11 cellular contexts compared by ENCODE assay signal in genomic region chr11:117273550-117274289, GRCh38. TPM values are rescaled to one million over a fixed set of nuclear protein-coding genes. Genes with fewer than 3 reads are reported as not detected.
DNase-seq lines count a peak whose midpoint lies in the region; ATAC-seq and TF ChIP-seq lines count a peak whose summit lies in the region.
"Had no signal": no experiment of that assay in that cellular context is flagged by ENCODE, and none has a peak within 500 bp of the region (broad histone marks: within the 10 kb centered on the region; RNA-seq: fewer than 3 reads in every experiment).

No MANE protein-coding gene starts in this region.

- H3K4me3 ChIP-seq in fibroblast of lung (replicated peaks in 1 of 4; ENCODE audit: control extremely low read depth in 1 of 4, insufficient read depth in 1 of 4, low read depth in 3 of 4, low read length in 4 of 4), result peak overlapping the region in 1 of 4 experiments; percentile 34
- H3K4me3 ChIP-seq in dorsolateral prefrontal cortex, result no peak overlapping the region
- H3K4me3 ChIP-seq: A549, skin epidermis had no signal

- H3K27me3 ChIP-seq in fibroblast of lung (ENCODE audit: control insufficient read depth, insufficient read depth, low read length), result no peaks in the 10 kb centered on the region
- no peaks in the 10 kb centered on the region for H3K27me3 ChIP-seq in dorsolateral prefrontal cortex

- no peak overlapping the region for H2AFZ ChIP-seq in fibroblast of lung (ENCODE audit: low read length)

- DNase-seq in NCI-H82 (lab: John Stamatoyannopoulos, UW) (peak; percentile 15), NCI-H82 treated with DMSO at 0.1 percent for 48 hours (lab: John Stamatoyannopoulos, UW; ENCODE audit: unreplicated experiment) (no peak), SIG-M5 (lab: John Stamatoyannopoulos, UW) (peak; percentile 3), fibroblast of lung (ENCODE audit: low read depth in 2 of 2) (peak; percentile 85 to 89), stromal cell of bone marrow (ENCODE audit: low read depth) (peak; percentile 66), dorsolateral prefrontal cortex (no peak)

- no peaks in the 10 kb centered on the region for H3K4me1 ChIP-seq in fibroblast of lung (ENCODE audit: control insufficient read depth, extremely low read depth, insufficient read depth, low read length)
- H3K4me1 ChIP-seq: A549 had no signal

- H3K27ac ChIP-seq in fibroblast of lung (ENCODE audit: insufficient read depth, low read length) (peak overlapping the region; percentile 63), dorsolateral prefrontal cortex (no peak overlapping the region)
- H3K27ac ChIP-seq: A549, skin epidermis had no signal

- no peaks in the 10 kb centered on the region for H3K9me3 ChIP-seq in fibroblast of lung (ENCODE audit: control insufficient read depth, insufficient read depth, low read depth, low read length)

- H4K20me1 ChIP-seq in fibroblast of lung (ENCODE audit: control insufficient read depth, extremely low read depth, insufficient read depth, low read length), result no peaks in the 10 kb centered on the region

- H3K36me3 ChIP-seq in fibroblast of lung (ENCODE audit: control insufficient read depth, insufficient read depth, low read length), result no peaks in the 10 kb centered on the region

- no peak overlapping the region for H3K4me2 ChIP-seq in fibroblast of lung (ENCODE audit: extremely low read depth, insufficient read depth, low read length)
- H3K4me2 ChIP-seq: A549 had no signal

- H3K79me2 ChIP-seq in fibroblast of lung (ENCODE audit: control insufficient read depth, insufficient read depth, low read length), result no peaks in the 10 kb centered on the region

- TF ChIP-seq CTCF in fibroblast of lung (conservative IDR thresholded peaks at IDR 0.05 in 1 of 2, IDR thresholded peaks at IDR 0.05 in 1 of 2; ENCODE audit: low read depth in 1 of 2, low read length in 2 of 2) (no peak), dorsolateral prefrontal cortex (IDR thresholded peaks at IDR 0.05 in 54 of 56, conservative IDR thresholded peaks at IDR 0.05 in 2 of 56; ENCODE audit: low read depth in 1 of 56, partially characterized antibody in 56 of 56) (no peak)

- intact Hi-C loops in dorsolateral prefrontal cortex (cut with DNase I), result no loop called here

- no peak for ATAC-seq in GM19351 (IDR thresholded peaks at IDR 0.05; ENCODE audit: unreplicated experiment)
- ATAC-seq in GM18517 (IDR thresholded peaks at IDR 0.05; ENCODE audit: unreplicated experiment), result no peak
- ATAC-seq: HepG2 had no signal

- no peak overlapping the region for H3K9ac ChIP-seq in fibroblast of lung (ENCODE audit: insufficient read depth, low read length)

RNA-seq across cellular contexts. Expression of gene BACE1-AS, which starts 17.4 kb away (rescaled TPM):
- 2.8 and 4.5 TPM in 2 replicates for total RNA-seq in fibroblast of lung
- 3.9 and 4.2 TPM in 2 replicates for polyA plus RNA-seq in fibroblast of lung
- polyA plus RNA-seq in fibroblast of lung (2012), result 3.0 and 4.1 TPM in 2 replicates
- 6.0 and 9.4 TPM in 2 replicates for polyA minus RNA-seq in fibroblast of lung (ENCODE audit: low replicate concordance)
- 10 to 100 TPM; 10.4 to 23.0 (median 15.6) TPM for total RNA-seq in dorsolateral prefrontal cortex

RNA-seq across cellular contexts. Expression of gene RNF214, which starts 41.2 kb away (rescaled TPM):
- total RNA-seq in fibroblast of lung (11.3 and 13.4 TPM in 2 replicates), dorsolateral prefrontal cortex (10 to 100 TPM; 29.4 to 57.9 (median 42.5) TPM)
- polyA plus RNA-seq in fibroblast of lung, result 12.1 and 12.9 TPM in 2 replicates
- 10.2 and 10.3 TPM in 2 replicates for polyA plus RNA-seq in fibroblast of lung (2012)
- 56.7 and 83.1 TPM in 2 replicates for polyA minus RNA-seq in fibroblast of lung (ENCODE audit: low replicate concordance)

RNA-seq across cellular contexts. Expression of gene PCSK7, which starts 41.8 kb away (rescaled TPM):
- 26.5 and 38.3 TPM in 2 replicates for total RNA-seq in fibroblast of lung
- 26.8 and 28.2 TPM in 2 replicates for polyA plus RNA-seq in fibroblast of lung
- polyA plus RNA-seq in fibroblast of lung (2012), result 33.6 and 41.3 TPM in 2 replicates
- polyA minus RNA-seq in fibroblast of lung (ENCODE audit: low replicate concordance), result 70.5 and 77.2 TPM in 2 replicates
- total RNA-seq in dorsolateral prefrontal cortex, result 100 to 1,000 TPM in 1 of 120 experiments, 10 to 100 TPM in 119; 41.1 to 101 (median 67.5) TPM

RNA-seq across cellular contexts. Expression of gene BACE1, which starts 42.3 kb away (rescaled TPM):
- 17.7 and 23.1 TPM in 2 replicates for total RNA-seq in fibroblast of lung
- polyA plus RNA-seq in fibroblast of lung, result 58.1 and 62.7 TPM in 2 replicates
- 47.3 and 55.4 TPM in 2 replicates for polyA plus RNA-seq in fibroblast of lung (2012)
- polyA minus RNA-seq in fibroblast of lung (ENCODE audit: low replicate concordance), result 229 and 301 TPM in 2 replicates
- 100 to 1,000 TPM in 52 of 120 experiments, 10 to 100 TPM in 68; 61.2 to 214 (median 97.2) TPM for total RNA-seq in dorsolateral prefrontal cortex

RNA-seq across cellular contexts. Expression of gene CEP164, which starts 53.9 kb away (rescaled TPM):
- total RNA-seq in fibroblast of lung (29.0 and 33.5 TPM in 2 replicates), dorsolateral prefrontal cortex (10 to 100 TPM; 22.7 to 64.8 (median 39.7) TPM)
- polyA plus RNA-seq in fibroblast of lung, result 16.1 and 20.6 TPM in 2 replicates
- polyA plus RNA-seq in fibroblast of lung (2012), result 16.1 and 19.0 TPM in 2 replicates
- polyA minus RNA-seq in fibroblast of lung (ENCODE audit: low replicate concordance), result 24.9 and 29.9 TPM in 2 replicates

Comparison
In these comparisons a context has a peak if more than half of its experiments do, and no peak if none do; other contexts are left out.
1. DNase-seq: peak in NCI-H82 (single experiment), SIG-M5 (single experiment), fibroblast of lung (2 of 2) and stromal cell of bone marrow (single experiment); none in NCI-H82 treated with DMSO at 0.1 percent for 48 hours (single experiment) and dorsolateral prefrontal cortex (0 of 10).